ENCODE assay signal across 1 cellular context in the genomic region with DNA sequence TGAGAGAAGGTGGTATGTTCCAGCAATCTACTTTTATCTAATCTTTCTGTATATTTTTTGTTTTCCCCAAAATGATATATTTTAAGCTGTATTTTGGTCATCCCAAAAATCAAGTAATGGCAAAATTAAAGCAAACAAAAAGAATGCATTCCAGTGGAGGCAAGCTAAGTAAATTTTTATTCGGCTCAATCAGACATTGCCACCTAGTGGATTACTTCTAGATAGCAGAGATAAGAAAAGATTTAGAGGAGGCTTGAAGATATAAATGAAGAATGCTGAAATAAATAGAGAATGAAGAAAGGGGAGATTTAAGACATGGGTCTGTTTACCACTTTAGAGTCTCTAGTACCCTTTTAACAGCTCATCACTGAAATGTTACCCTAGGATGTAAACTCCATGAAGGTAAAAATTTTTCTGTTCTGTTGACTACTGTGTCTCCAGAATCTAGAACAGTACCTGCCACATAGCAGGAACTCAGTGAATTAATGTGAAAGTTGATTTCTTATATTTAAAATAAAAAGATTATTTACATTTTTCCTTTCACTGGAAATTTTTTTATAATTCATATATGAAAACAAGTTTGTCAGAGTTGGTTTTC.
A peak's percentile ranks its signal among the peaks of the same experiment; 100 is the strongest.
TF ChIP-seq lines count a peak whose summit lies in the region.

No MANE protein-coding gene starts in this region.

TF ChIP-seq in HepG2, 621 proteins besides CTCF, POLR2A, EP300 and RAD21 (continued from another document):
- no peak for TF ChIP-seq NR2F1 (CRISPR knock-in tag; IDR thresholded peaks at IDR 0.05)
- TF ChIP-seq, protein P1, sequence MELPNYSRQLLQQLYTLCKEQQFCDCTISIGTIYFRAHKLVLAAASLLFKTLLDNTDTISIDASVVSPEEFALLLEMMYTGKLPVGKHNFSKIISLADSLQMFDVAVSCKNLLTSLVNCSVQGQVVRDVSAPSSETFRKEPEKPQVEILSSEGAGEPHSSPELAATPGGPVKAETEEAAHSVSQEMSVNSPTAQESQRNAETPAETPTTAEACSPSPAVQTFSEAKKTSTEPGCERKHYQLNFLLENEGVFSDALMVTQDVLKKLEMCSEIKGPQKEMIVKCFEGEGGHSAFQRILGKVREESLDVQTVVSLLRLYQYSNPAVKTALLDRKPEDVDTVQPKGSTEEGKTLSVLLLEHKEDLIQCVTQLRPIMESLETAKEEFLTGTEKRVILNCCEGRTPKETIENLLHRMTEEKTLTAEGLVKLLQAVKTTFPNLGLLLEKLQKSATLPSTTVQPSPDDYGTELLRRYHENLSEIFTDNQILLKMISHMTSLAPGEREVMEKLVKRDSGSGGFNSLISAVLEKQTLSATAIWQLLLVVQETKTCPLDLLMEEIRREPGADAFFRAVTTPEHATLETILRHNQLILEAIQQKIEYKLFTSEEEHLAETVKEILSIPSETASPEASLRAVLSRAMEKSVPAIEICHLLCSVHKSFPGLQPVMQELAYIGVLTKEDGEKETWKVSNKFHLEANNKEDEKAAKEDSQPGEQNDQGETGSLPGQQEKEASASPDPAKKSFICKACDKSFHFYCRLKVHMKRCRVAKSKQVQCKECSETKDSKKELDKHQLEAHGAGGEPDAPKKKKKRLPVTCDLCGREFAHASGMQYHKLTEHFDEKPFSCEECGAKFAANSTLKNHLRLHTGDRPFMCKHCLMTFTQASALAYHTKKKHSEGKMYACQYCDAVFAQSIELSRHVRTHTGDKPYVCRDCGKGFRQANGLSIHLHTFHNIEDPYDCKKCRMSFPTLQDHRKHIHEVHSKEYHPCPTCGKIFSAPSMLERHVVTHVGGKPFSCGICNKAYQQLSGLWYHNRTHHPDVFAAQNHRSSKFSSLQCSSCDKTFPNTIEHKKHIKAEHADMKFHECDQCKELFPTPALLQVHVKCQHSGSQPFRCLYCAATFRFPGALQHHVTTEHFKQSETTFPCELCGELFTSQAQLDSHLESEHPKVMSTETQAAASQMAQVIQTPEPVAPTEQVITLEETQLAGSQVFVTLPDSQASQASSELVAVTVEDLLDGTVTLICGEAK (IDR thresholded peaks at IDR 0.05) = no peak
- TF ChIP-seq, protein P1 (CRISPR knock-in tag; IDR thresholded peaks at IDR 0.05) = no peak
- TF ChIP-seq TEAD2 (CRISPR knock-in tag; IDR thresholded peaks at IDR 0.05) = no peak
- TF ChIP-seq SMAD9 (CRISPR knock-in tag; IDR thresholded peaks at IDR 0.05) = no peak
- TF ChIP-seq, protein P2, sequence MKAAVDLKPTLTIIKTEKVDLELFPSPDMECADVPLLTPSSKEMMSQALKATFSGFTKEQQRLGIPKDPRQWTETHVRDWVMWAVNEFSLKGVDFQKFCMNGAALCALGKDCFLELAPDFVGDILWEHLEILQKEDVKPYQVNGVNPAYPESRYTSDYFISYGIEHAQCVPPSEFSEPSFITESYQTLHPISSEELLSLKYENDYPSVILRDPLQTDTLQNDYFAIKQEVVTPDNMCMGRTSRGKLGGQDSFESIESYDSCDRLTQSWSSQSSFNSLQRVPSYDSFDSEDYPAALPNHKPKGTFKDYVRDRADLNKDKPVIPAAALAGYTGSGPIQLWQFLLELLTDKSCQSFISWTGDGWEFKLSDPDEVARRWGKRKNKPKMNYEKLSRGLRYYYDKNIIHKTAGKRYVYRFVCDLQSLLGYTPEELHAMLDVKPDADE (CRISPR knock-in tag; IDR thresholded peaks at IDR 0.05) = no peak
- TF ChIP-seq STAG1 (CRISPR knock-in tag; IDR thresholded peaks at IDR 0.05) = peak; percentile 76
- peak; percentile 34; the same call in 1 of the 2 replicates for TF ChIP-seq SMC3 (IDR thresholded peaks at IDR 0.05; ENCODE audit: low read length)
